ENCODE assay signal across 15 cellular contexts in the genomic region with DNA sequence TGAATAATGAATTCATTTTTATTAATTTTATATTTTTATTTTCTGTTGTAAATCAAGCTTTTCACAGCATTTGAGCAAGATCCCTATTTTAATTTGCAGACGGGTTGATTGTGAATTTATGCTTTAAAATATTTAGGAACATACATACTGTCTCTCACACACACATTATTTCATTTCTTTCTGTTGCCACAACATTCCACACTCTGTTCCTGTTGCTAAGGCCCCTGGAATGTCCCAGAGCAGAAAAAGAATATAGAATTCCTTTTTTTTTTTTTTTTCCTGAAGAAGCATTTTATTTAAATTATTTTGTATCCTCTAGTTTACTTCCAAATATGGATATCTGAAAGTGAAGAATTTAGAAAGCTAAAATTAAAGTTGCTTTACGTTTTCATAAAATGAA. TPM values are rescaled to one million over a fixed set of nuclear protein-coding genes. Genes with fewer than 3 reads are reported as not detected.
DNase-seq lines count a peak whose midpoint lies in the region.
"Had no signal": no experiment of that assay in that cellular context is flagged by ENCODE, and none has a peak within 500 bp of the region (broad histone marks: within the 10 kb centered on the region; RNA-seq: fewer than 3 reads in every experiment).

No MANE protein-coding gene starts in this region.

- peaks cover 23% of the 10 kb centered on the region for H3K4me1 ChIP-seq in mesodermal cell (ENCODE audit: control insufficient read depth, insufficient read depth, low read length, poor library complexity, severe bottlenecking)

- peak; percentile 82 for DNase-seq in EH (ENCODE audit: low read depth)
- DNase-seq in amniotic epithelial cell (ENCODE audit: low read depth), result peak; percentile 66
- DNase-seq in fibroblast of gingiva (ENCODE audit: low read depth), result peak; percentile 67
- no peak for DNase-seq in DMS53 (lab: John Stamatoyannopoulos, UW)
- no peak for DNase-seq in NCI-H1105 (lab: John Stamatoyannopoulos, UW)
- DNase-seq in activated CD4-positive, CD25-positive, alpha-beta regulatory T cell treated with anti-CD3 and anti-CD28 coated beads, Interleukin-2, amount 50 U/mL, for 72 hours, result no peak
- no peak for DNase-seq in activated T-cell treated with anti-CD3 and anti-CD28 coated beads, Interleukin-2, amount 50 U/mL, for 1 hour
- DNase-seq: central memory CD4-positive, alpha-beta T cell; Karpas-422; NCI-H146; NCI-H524 treated with DMSO at 0.1 percent for 48 hours; stimulated activated CD4-positive, alpha-beta T cell treated with anti-CD3 and anti-CD28 coated beads, Interleukin-2, amount 100 ng/mL, for 24 hours had no signal

- peak overlapping the region; percentile 41 for H3K27ac ChIP-seq in mesodermal cell (ENCODE audit: low read depth, low read length, severe bottlenecking)

- 60 to 100% methylated on average over 1 of the region's 2 CpGs for WGBS in mesodermal cell (ENCODE audit: insufficient coverage in 2 of 2), 2 experiments

- H3K9me3 ChIP-seq in mesodermal cell (ENCODE audit: control insufficient read depth, low read length), result no peaks in the 10 kb centered on the region

- peaks cover 13% of the 10 kb centered on the region for H3K36me3 ChIP-seq in mesodermal cell (ENCODE audit: control insufficient read depth, insufficient read depth, low read length)

- no peak overlapping the region for H3K4me3 ChIP-seq in mesodermal cell (ENCODE audit: extremely low read depth, insufficient read depth, low read length, poor library complexity, severe bottlenecking)

RNA-seq across cellular contexts. Expression of a gene that starts 36.8 kb away (rescaled TPM):
- polyA plus RNA-seq in mesodermal cell (2013, experiment 1 of 2), result not detected
- polyA plus RNA-seq in mesodermal cell (2013, experiment 2 of 2), result not detected
- polyA plus RNA-seq: liver, thymus had no signal

Comparison
In these comparisons a context has a peak if more than half of its experiments do, and no peak if none do; other contexts are left out.
1. DNase-seq: peak in EH (single experiment), amniotic epithelial cell (single experiment) and fibroblast of gingiva (single experiment); none in DMS53 (single experiment), NCI-H1105 (single experiment), activated CD4-positive, CD25-positive, alpha-beta regulatory T cell treated with anti-CD3 and anti-CD28 coated beads, Interleukin-2, amount 50 U/mL, for 72 hours (single experiment) and activated T-cell treated with anti-CD3 and anti-CD28 coated beads, Interleukin-2, amount 50 U/mL, for 1 hour (single experiment).